In genomic region chr7:93382362-93382761, GRCh38 we compare ENCODE assay signal across 24 cellular contexts.
"Had no signal": no experiment of that assay in that cellular context is flagged by ENCODE, and none has a peak within 500 bp of the region (broad histone marks: within the 10 kb centered on the region; RNA-seq: fewer than 3 reads in every experiment).

No MANE protein-coding gene starts in this region.

- H3K4me3 ChIP-seq: esophagus squamous epithelium, gastroesophageal sphincter, heart left ventricle, lower lobe of right lung, prostate gland, sigmoid colon, stomach, thyroid gland, vagina had no signal

- DNase-seq: cortex of kidney; effector memory CD8-positive, alpha-beta T cell; erythroblast; esophagus squamous epithelium; foreskin keratinocyte; heart left ventricle; hippocampal formation; left ventricle myocardium superior; lower lobe of right lung; naive thymus-derived CD8-positive, alpha-beta T cell; nephron progenitor cell; nucleus accumbens; right cardiac atrium; sigmoid colon; stimulated activated CD4-positive, alpha-beta T cell treated with anti-CD3 and anti-CD28 coated beads, Interleukin-2, amount 100 ng/mL, for 24 hours; stimulated activated CD4-positive, alpha-beta T cell treated with anti-CD3 and anti-CD28 coated beads, Interleukin-4, amount 100 ng/mL, for 24 hours; stimulated activated naive CD4-positive, alpha-beta T cell treated with Interleukin-2 at 50 U/mL for 16 hours; stomach; thyroid gland; trophoblast cell had no signal

- H3K4me1 ChIP-seq: esophagus squamous epithelium, foreskin keratinocyte, gastroesophageal sphincter, heart left ventricle, lower lobe of right lung, prostate gland, sigmoid colon, stomach, thyroid gland, vagina had no signal

- ATAC-seq: effector memory CD8-positive, alpha-beta T cell; foreskin keratinocyte; gastroesophageal sphincter; heart left ventricle; left ventricle myocardium superior; lower lobe of right lung; naive thymus-derived CD8-positive, alpha-beta T cell; right cardiac atrium; stimulated activated effector memory CD8-positive, alpha-beta T cell treated with anti-CD3 and anti-CD28 coated beads, Interleukin-12 subunit alpha, Interleukin-12 subunit beta, amount 100 ng/mL, for 72 hours had no signal

- H3K27me3 ChIP-seq: esophagus squamous epithelium, gastroesophageal sphincter, heart left ventricle, sigmoid colon, stomach, thyroid gland, vagina had no signal

- H3K36me3 ChIP-seq: esophagus squamous epithelium, gastroesophageal sphincter, heart left ventricle, lower lobe of right lung, prostate gland, sigmoid colon, stomach, thyroid gland, vagina had no signal

- H3K9me3 ChIP-seq: esophagus squamous epithelium, gastroesophageal sphincter, lower lobe of right lung, prostate gland, sigmoid colon, stomach, thyroid gland, vagina had no signal

- H3K27ac ChIP-seq: esophagus squamous epithelium, foreskin keratinocyte, gastroesophageal sphincter, heart left ventricle, lower lobe of right lung, prostate gland, stomach, thyroid gland, vagina had no signal
